8 cellular contexts compared by ENCODE assay signal in genomic region chr4:143559757-143560147, GRCh38. TPM values are rescaled to one million over a fixed set of nuclear protein-coding genes. Genes with fewer than 3 reads are reported as not detected.
A peak's percentile ranks its signal among the peaks of the same experiment; 100 is the strongest.
DNase-seq lines count a peak whose midpoint lies in the region; ATAC-seq and TF ChIP-seq lines count a peak whose summit lies in the region.

No MANE protein-coding gene starts in this region.

- POLR2A ChIA-PET in activated naive CD8-positive, alpha-beta T cell treated with anti-CD3 and anti-CD28 coated beads, Interleukin-2, amount 10 ng/mL, durations not matched to agents 7 days and 5 days (lab: Charles Lee): interaction anchor here (2.0 kb wide), 1 partner anchor 46 kb away, joined by 10 read pairs; the partner anchor contains the start of gene SMARCA5

- H3K36me3 ChIP-seq in right lobe of liver (no peaks in the 10 kb centered on the region), subcutaneous abdominal adipose tissue (ENCODE audit: control insufficient read depth in 5 of 5, insufficient read depth in 5 of 5, low read length in 5 of 5) (peaks cover 3 to 10% (median 8%) of the 10 kb centered on the region in 5 donors)

- TF ChIP-seq CTCF in right lobe of liver (IDR thresholded peaks at IDR 0.05): no peak

- peak; percentile 22 for ATAC-seq in GM19035 (IDR thresholded peaks at IDR 0.05; ENCODE audit: unreplicated experiment)
- peak; percentile 4 for ATAC-seq in activated naive CD8-positive, alpha-beta T cell treated with anti-CD3 and anti-CD28 coated beads, Interleukin-2, amount 10 ng/mL, durations not matched to agents 7 days and 5 days (ENCODE audit: low read depth)
- peak in 1 of 4 donors; percentile 2 for ATAC-seq in right lobe of liver
- no peak for ATAC-seq in HG02571 (IDR thresholded peaks at IDR 0.05; ENCODE audit: unreplicated experiment)
- no peak for ATAC-seq in GM21619 (IDR thresholded peaks at IDR 0.05; ENCODE audit: unreplicated experiment)

- 67% methylated on average over 5 of the region's 17 CpGs for WGBS in right lobe of liver (ENCODE audit: insufficient coverage, low coverage, low lambda C conversion rate, missing lambda C conversion rate)

- peak; percentile 50 for DNase-seq in NCI-H146 (lab: John Stamatoyannopoulos, UW)
- peak; percentile 36 for DNase-seq in activated naive CD8-positive, alpha-beta T cell treated with anti-CD3 and anti-CD28 coated beads, Interleukin-2, amount 10 ng/mL, durations not matched to agents 7 days and 5 days
- DNase-seq in right lobe of liver: no peak
- no peak for DNase-seq in dedifferentiated amniotic fluid mesenchymal stem cell (ENCODE audit: extremely low spot score)

- H3K27me3 ChIP-seq in right lobe of liver (no peaks in the 10 kb centered on the region), subcutaneous abdominal adipose tissue (ENCODE audit: control insufficient read depth in 5 of 5, insufficient read depth in 4 of 5, low read length in 5 of 5) (no peaks in the 10 kb centered on the region)

- no peaks in the 10 kb centered on the region for H3K27me3 Mint-ChIP-seq in activated naive CD8-positive, alpha-beta T cell treated with anti-CD3 and anti-CD28 coated beads, Interleukin-2, amount 10 ng/mL, durations not matched to agents 7 days and 5 days

- no peaks in the 10 kb centered on the region for H3K9me3 Mint-ChIP-seq in activated naive CD8-positive, alpha-beta T cell treated with anti-CD3 and anti-CD28 coated beads, Interleukin-2, amount 10 ng/mL, durations not matched to agents 7 days and 5 days

- H3K36me3 Mint-ChIP-seq in activated naive CD8-positive, alpha-beta T cell treated with anti-CD3 and anti-CD28 coated beads, Interleukin-2, amount 10 ng/mL, durations not matched to agents 7 days and 5 days: peaks cover 18% of the 10 kb centered on the region

- no peaks in the 10 kb centered on the region for H3K9me3 ChIP-seq in right lobe of liver
- no peaks in the 10 kb centered on the region for H3K9me3 ChIP-seq in subcutaneous abdominal adipose tissue (ENCODE audit: control insufficient read depth in 5 of 5, low read length in 5 of 5)

- TF ChIP-seq POLR2A in right lobe of liver (IDR thresholded peaks at IDR 0.05): no peak

- H3K27ac ChIP-seq in right lobe of liver (no peak overlapping the region), subcutaneous abdominal adipose tissue (ENCODE audit: low read depth, low read length) (no peak overlapping the region)

- H3K4me1 ChIP-seq in right lobe of liver: peaks cover 0 to 3% (median 0%) of the 10 kb centered on the region in 4 donors
- peaks cover 2 to 16% (median 13%) of the 10 kb centered on the region in 5 donors for H3K4me1 ChIP-seq in subcutaneous abdominal adipose tissue (ENCODE audit: control insufficient read depth in 5 of 5, insufficient read depth in 5 of 5, low read length in 5 of 5)

- peak overlapping the region; percentile 90 for H3K27ac Mint-ChIP-seq in activated naive CD8-positive, alpha-beta T cell treated with anti-CD3 and anti-CD28 coated beads, Interleukin-2, amount 10 ng/mL, durations not matched to agents 7 days and 5 days

- peak overlapping the region in 4 of 5 donors; percentile 49 to 72 (median 66) for H3K9ac ChIP-seq in subcutaneous abdominal adipose tissue (ENCODE audit: low read length in 5 of 5)

- H3K4me3 Mint-ChIP-seq in activated naive CD8-positive, alpha-beta T cell treated with anti-CD3 and anti-CD28 coated beads, Interleukin-2, amount 10 ng/mL, durations not matched to agents 7 days and 5 days: peak overlapping the region; percentile 85

- H3K4me3 ChIP-seq in right lobe of liver (peak overlapping the region; percentile 51 to 75 (median 66)), subcutaneous abdominal adipose tissue (ENCODE audit: low read depth in 1 of 5, low read length in 5 of 5) (peak overlapping the region; percentile 73 to 93 (median 79))

- intact Hi-C loops in right lobe of liver (cut with DNase I): no loop called here

- H3K4me1 Mint-ChIP-seq in activated naive CD8-positive, alpha-beta T cell treated with anti-CD3 and anti-CD28 coated beads, Interleukin-2, amount 10 ng/mL, durations not matched to agents 7 days and 5 days: peaks cover 38% of the 10 kb centered on the region

RNA-seq across cellular contexts. Expression of gene SMARCA5, which starts 46.2 kb away (rescaled TPM):
- 10 to 100 TPM; 52.4 to 52.7 TPM for total RNA-seq in activated naive CD8-positive, alpha-beta T cell treated with anti-CD3 and anti-CD28 coated beads, Interleukin-2, amount 10 ng/mL, durations not matched to agents 7 days and 5 days
- total RNA-seq in right lobe of liver: 10 to 100 TPM in 5 of 6 experiments, 1 to 10 TPM in 1; 7.8 to 24.1 (median 16.7) TPM

Comparison
In these comparisons a context has a peak if more than half of its experiments do, and no peak if none do; other contexts are left out.
1. ATAC-seq: peak in GM19035 (single experiment) and activated naive CD8-positive, alpha-beta T cell treated with anti-CD3 and anti-CD28 coated beads, Interleukin-2, amount 10 ng/mL, durations not matched to agents 7 days and 5 days (single experiment); none in HG02571 (single experiment) and GM21619 (single experiment).
2. DNase-seq: peak in NCI-H146 (single experiment) and activated naive CD8-positive, alpha-beta T cell treated with anti-CD3 and anti-CD28 coated beads, Interleukin-2, amount 10 ng/mL, durations not matched to agents 7 days and 5 days (single experiment); none in right lobe of liver (0 of 3) and dedifferentiated amniotic fluid mesenchymal stem cell (single experiment).